ENCODE assay signal across 13 cellular contexts in the genomic region with DNA sequence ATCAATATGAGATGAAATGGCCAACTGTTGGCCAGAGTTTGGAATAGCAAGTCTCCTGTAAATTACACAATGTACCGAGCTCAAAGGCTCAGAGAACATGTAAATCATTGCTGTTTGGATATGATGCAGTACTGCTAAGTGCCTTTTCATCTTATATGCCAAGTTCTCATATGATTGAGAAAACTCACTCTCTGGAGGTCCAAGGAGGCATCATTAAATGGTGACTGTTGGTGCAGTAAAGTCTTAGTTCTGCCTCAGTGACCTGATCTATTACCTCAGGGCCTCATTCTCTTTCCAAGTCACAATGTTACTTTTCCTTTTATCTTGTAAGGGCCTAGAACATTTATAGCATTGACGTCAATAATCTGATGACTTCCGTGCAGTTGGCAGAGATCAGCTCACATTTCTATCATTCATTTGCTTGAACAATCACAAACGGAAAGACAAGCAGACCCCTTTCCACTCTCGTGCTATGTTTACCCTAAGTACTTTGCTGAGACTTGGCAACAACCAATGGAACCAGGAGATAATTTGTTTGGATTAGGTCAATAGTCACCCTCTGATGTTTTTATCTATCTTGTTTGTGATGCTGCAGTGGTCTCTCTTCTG. TPM values are rescaled to one million over a fixed set of nuclear protein-coding genes. Genes with fewer than 3 reads are reported as not detected.
DNase-seq lines count a peak whose midpoint lies in the region; ATAC-seq and TF ChIP-seq lines count a peak whose summit lies in the region.
"Had no signal": no experiment of that assay in that cellular context is flagged by ENCODE, and none has a peak within 500 bp of the region (broad histone marks: within the 10 kb centered on the region; RNA-seq: fewer than 3 reads in every experiment).

No MANE protein-coding gene starts in this region.

- 19% methylated on average over 5 of the region's 5 CpGs for WGBS in right cardiac atrium

- H3K9me3 ChIP-seq in ascending aorta (peaks cover 0 to 3% of the 10 kb centered on the region in 2 donors), right cardiac atrium (ENCODE audit: control insufficient read depth, low read length) (no peaks in the 10 kb centered on the region)
- H3K9me3 ChIP-seq: Caco-2, SJSA1 had no signal

- H3K27ac ChIP-seq in ascending aorta (peak overlapping the region; percentile 19 to 53), right cardiac atrium (ENCODE audit: low read length) (peak overlapping the region; percentile 94)
- H3K27ac ChIP-seq: SJSA1 had no signal

- H3K9me3 Mint-ChIP-seq in endothelial cell (ENCODE audit: unreplicated experiment), result no peaks in the 10 kb centered on the region
- no peaks in the 10 kb centered on the region for H3K9me3 Mint-ChIP-seq in activated naive CD4-positive, alpha-beta T cell treated with anti-CD3 and anti-CD28 coated beads for 36 hours
- H3K9me3 Mint-ChIP-seq: activated CD4-positive, alpha-beta memory T cell treated with anti-CD3 and anti-CD28 coated beads for 36 hours; activated naive CD4-positive, alpha-beta T cell treated with anti-CD3 and anti-CD28 coated beads, Interleukin-2, amount 50 U/mL, for 24 hours had no signal

- TF ChIP-seq CTCF in ascending aorta (IDR thresholded peaks at IDR 0.05) (peak in 1 of 3 experiments; percentile 16), endothelial cell (IDR thresholded peaks at IDR 0.05; ENCODE audit: unreplicated experiment) (no peak)

- H3K27me3 ChIP-seq in ascending aorta, result no peaks in the 10 kb centered on the region
- H3K27me3 ChIP-seq in right cardiac atrium (ENCODE audit: control insufficient read depth, insufficient read depth), result no peaks in the 10 kb centered on the region
- H3K27me3 ChIP-seq: SJSA1 had no signal

- no peaks in the 10 kb centered on the region for H3K36me3 Mint-ChIP-seq in endothelial cell (ENCODE audit: low read depth, unreplicated experiment)
- no peaks in the 10 kb centered on the region for H3K36me3 Mint-ChIP-seq in activated naive CD4-positive, alpha-beta T cell treated with anti-CD3 and anti-CD28 coated beads for 36 hours (ENCODE audit: low read depth)
- H3K36me3 Mint-ChIP-seq: activated CD4-positive, alpha-beta memory T cell treated with anti-CD3 and anti-CD28 coated beads for 36 hours; activated naive CD4-positive, alpha-beta T cell treated with anti-CD3 and anti-CD28 coated beads, Interleukin-2, amount 50 U/mL, for 24 hours had no signal

- intact Hi-C loops in ascending aorta (cut with DNase I) (no loop called here), right cardiac atrium (cut with DNase I) (no loop called here)
- intact Hi-C loops in activated naive CD4-positive, alpha-beta T cell treated with anti-CD3 and anti-CD28 coated beads for 36 hours (cut with micrococcal nuclease), result no loop called here

- no peaks in the 10 kb centered on the region for H3K27me3 Mint-ChIP-seq in endothelial cell (ENCODE audit: unreplicated experiment)
- H3K27me3 Mint-ChIP-seq in activated naive CD4-positive, alpha-beta T cell treated with anti-CD3 and anti-CD28 coated beads for 36 hours (ENCODE audit: low read depth), result no peaks in the 10 kb centered on the region
- H3K27me3 Mint-ChIP-seq: activated CD4-positive, alpha-beta memory T cell treated with anti-CD3 and anti-CD28 coated beads for 36 hours; activated naive CD4-positive, alpha-beta T cell treated with anti-CD3 and anti-CD28 coated beads, Interleukin-2, amount 50 U/mL, for 24 hours; effector memory CD8-positive, alpha-beta T cell had no signal

- H3K4me1 Mint-ChIP-seq in endothelial cell (ENCODE audit: unreplicated experiment), result no peaks in the 10 kb centered on the region
- H3K4me1 Mint-ChIP-seq in activated naive CD4-positive, alpha-beta T cell treated with anti-CD3 and anti-CD28 coated beads for 36 hours (ENCODE audit: low read depth), result no peaks in the 10 kb centered on the region
- H3K4me1 Mint-ChIP-seq: activated naive CD4-positive, alpha-beta T cell treated with anti-CD3 and anti-CD28 coated beads, Interleukin-2, amount 50 U/mL, for 24 hours had no signal

- peak; percentile 90 to 93 for ATAC-seq in right cardiac atrium
- ATAC-seq in HG03175 (IDR thresholded peaks at IDR 0.05; ENCODE audit: unreplicated experiment), result no peak
- ATAC-seq: effector memory CD8-positive, alpha-beta T cell had no signal

- CTCF ChIA-PET in activated naive CD4-positive, alpha-beta T cell treated with anti-CD3 and anti-CD28 coated beads for 36 hours (lab: Charles Lee), result interaction anchor here (0.7 kb wide), 1 partner anchor 335 kb away, joined by 3 read pairs; no protein-coding TSS in a partner anchor

- H3K4me1 ChIP-seq in ascending aorta (no peaks in the 10 kb centered on the region), right cardiac atrium (ENCODE audit: control insufficient read depth, insufficient read depth, low read length) (peaks cover 10% of the 10 kb centered on the region)
- H3K4me1 ChIP-seq: Caco-2, SJSA1 had no signal

- DNase-seq in NCI-H1436 treated with DMSO at 0.1 percent for 48 hours (lab: John Stamatoyannopoulos, UW) (peak; percentile 71), ascending aorta (ENCODE audit: low spot score in 2 of 2) (no peak), right cardiac atrium (no peak), stromal cell of bone marrow (ENCODE audit: low read depth) (peak; percentile 44), NAMALWA (ENCODE audit: low spot score) (no peak), endothelial cell (ENCODE audit: low spot score) (no peak)
- no peak for DNase-seq in activated naive CD4-positive, alpha-beta T cell treated with anti-CD3 and anti-CD28 coated beads for 36 hours
- DNase-seq: activated CD4-positive, alpha-beta memory T cell treated with anti-CD3 and anti-CD28 coated beads for 36 hours; Caco-2; effector memory CD8-positive, alpha-beta T cell had no signal

- no peaks in the 10 kb centered on the region for H3K36me3 ChIP-seq in ascending aorta
- H3K36me3 ChIP-seq: SJSA1 had no signal

- no peak overlapping the region for H3K4me3 ChIP-seq in ascending aorta
- no peak overlapping the region for H3K4me3 ChIP-seq in right cardiac atrium (ENCODE audit: low read length)
- H3K4me3 ChIP-seq: SJSA1 had no signal

- H3K4me3 Mint-ChIP-seq in endothelial cell (ENCODE audit: unreplicated experiment), result no peak overlapping the region
- no peak overlapping the region for H3K4me3 Mint-ChIP-seq in activated naive CD4-positive, alpha-beta T cell treated with anti-CD3 and anti-CD28 coated beads for 36 hours
- H3K4me3 Mint-ChIP-seq: activated CD4-positive, alpha-beta memory T cell treated with anti-CD3 and anti-CD28 coated beads for 36 hours; activated naive CD4-positive, alpha-beta T cell treated with anti-CD3 and anti-CD28 coated beads, Interleukin-2, amount 50 U/mL, for 24 hours; effector memory CD8-positive, alpha-beta T cell had no signal

- H3K27ac Mint-ChIP-seq in endothelial cell (ENCODE audit: unreplicated experiment), result no peak overlapping the region
- no peak overlapping the region for H3K27ac Mint-ChIP-seq in activated naive CD4-positive, alpha-beta T cell treated with anti-CD3 and anti-CD28 coated beads for 36 hours
- H3K27ac Mint-ChIP-seq: activated CD4-positive, alpha-beta memory T cell treated with anti-CD3 and anti-CD28 coated beads for 36 hours; activated naive CD4-positive, alpha-beta T cell treated with anti-CD3 and anti-CD28 coated beads, Interleukin-2, amount 50 U/mL, for 24 hours; effector memory CD8-positive, alpha-beta T cell had no signal

RNA-seq across cellular contexts. Expression of a gene that starts 32.6 kb away (rescaled TPM):
- 227 TPM for total RNA-seq in ascending aorta
- total RNA-seq in right cardiac atrium, result 100 to 1,000 TPM in 2 of 4 donors, 10 to 100 TPM in 2; 53.0 to 842 (median 103) TPM
- polyA plus RNA-seq in right cardiac atrium, result 133 TPM
- 0.23 TPM for total RNA-seq in endothelial cell (ENCODE audit: unreplicated experiment)
- total RNA-seq in activated naive CD4-positive, alpha-beta T cell treated with anti-CD3 and anti-CD28 coated beads for 36 hours, result not detected
- total RNA-seq: activated CD4-positive, alpha-beta memory T cell treated with anti-CD3 and anti-CD28 coated beads for 36 hours; SJSA1 had no signal

Comparison
In these comparisons a context has a peak if more than half of its experiments do, and no peak if none do; other contexts are left out.
1. DNase-seq: peak in NCI-H1436 treated with DMSO at 0.1 percent for 48 hours (single experiment) and stromal cell of bone marrow (single experiment); none in ascending aorta (0 of 2), right cardiac atrium (0 of 3), NAMALWA (single experiment), endothelial cell (single experiment) and activated naive CD4-positive, alpha-beta T cell treated with anti-CD3 and anti-CD28 coated beads for 36 hours (single experiment).
2. RNA of a gene that starts 32.6 kb away (total RNA-seq): 227 TPM in ascending aorta (single experiment) and 53.0 to 842 TPM in right cardiac atrium; 0.23 TPM in endothelial cell (single experiment) and not detected in activated naive CD4-positive, alpha-beta T cell treated with anti-CD3 and anti-CD28 coated beads for 36 hours; every median in the first group is over 10 times any median in the second.